Comparison of ENCODE assay signal across 12 cellular contexts in the genomic region with DNA sequence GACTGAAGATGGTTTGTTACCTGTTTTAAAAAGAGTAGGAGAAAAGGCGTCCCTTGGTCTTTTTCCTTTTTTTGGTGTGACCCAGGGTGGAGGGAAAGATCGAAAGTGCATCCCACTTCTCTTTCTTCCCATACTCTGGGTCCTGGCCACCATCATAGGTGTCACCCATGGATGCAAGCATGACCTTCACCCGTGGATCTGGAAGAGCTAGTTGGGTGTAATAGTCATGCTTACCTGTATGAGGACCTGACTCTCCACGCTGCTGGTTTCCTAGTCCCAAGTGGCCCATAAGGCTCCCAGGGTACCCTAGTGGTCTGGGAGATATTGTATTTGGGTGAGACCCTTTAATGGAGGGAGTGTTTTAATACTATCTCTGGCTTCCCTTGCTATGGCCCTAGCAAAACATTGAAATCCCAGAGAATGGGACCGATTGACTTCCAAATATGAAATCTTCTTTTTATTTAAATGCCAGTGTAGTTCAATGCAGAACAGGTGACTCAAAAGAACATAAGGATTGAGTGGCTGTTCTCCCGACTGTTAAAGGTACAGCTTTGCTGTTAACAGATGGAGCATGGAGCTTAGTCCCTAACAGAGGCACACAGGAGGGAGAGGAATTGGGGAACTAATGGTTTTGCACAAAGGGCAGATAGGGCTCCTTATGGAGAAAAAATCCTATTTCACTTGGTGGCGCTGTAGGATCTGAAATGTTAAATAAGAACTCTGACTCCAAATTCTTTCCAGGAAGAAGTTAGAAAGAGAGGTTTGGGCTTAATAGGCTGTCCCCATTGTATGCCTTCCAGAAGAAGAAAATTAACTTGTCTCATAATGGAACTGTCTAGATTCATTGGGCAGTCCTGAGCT. TPM values are rescaled to one million over a fixed set of nuclear protein-coding genes. Genes with fewer than 3 reads are reported as not detected.
A peak's percentile ranks its signal among the peaks of the same experiment; 100 is the strongest.
DNase-seq lines count a peak whose midpoint lies in the region; ATAC-seq lines count a peak whose summit lies in the region.
"Had no signal": no experiment of that assay in that cellular context is flagged by ENCODE, and none has a peak within 500 bp of the region (broad histone marks: within the 10 kb centered on the region; RNA-seq: fewer than 3 reads in every experiment).

No MANE protein-coding gene starts in this region.

- H3K4me3 Mint-ChIP-seq in activated CD8-positive, alpha-beta memory T cell treated with anti-CD3 and anti-CD28 coated beads, Interleukin-2, amount 10 ng/mL, durations not matched to agents 7 days and 5 days = no peak overlapping the region
- H3K4me3 Mint-ChIP-seq: activated naive CD4-positive, alpha-beta T cell treated with anti-CD3 and anti-CD28 coated beads, Interleukin-2, amount 10 ng/mL, durations not matched to agents 7 days and 5 days had no signal

- no peak for ATAC-seq in activated CD8-positive, alpha-beta memory T cell treated with anti-CD3 and anti-CD28 coated beads, Interleukin-2, amount 10 ng/mL, durations not matched to agents 7 days and 5 days

- peaks cover 16% of the 10 kb centered on the region for H3K36me3 Mint-ChIP-seq in activated CD8-positive, alpha-beta memory T cell treated with anti-CD3 and anti-CD28 coated beads, Interleukin-2, amount 10 ng/mL, durations not matched to agents 7 days and 5 days

- DNase-seq in NCI-H2107 (lab: John Stamatoyannopoulos, UW) (peak; percentile 1), NCI-H2107 treated with DMSO at 0.1 percent for 48 hours (lab: John Stamatoyannopoulos, UW; ENCODE audit: unreplicated experiment) (no peak), H4 (ENCODE audit: low spot score) (peak; percentile 36), foreskin melanocyte (peak; percentile 24), NCI-H345 treated with DMSO at 0.1 percent for 48 hours (lab: John Stamatoyannopoulos, UW; ENCODE audit: unreplicated experiment) (no peak), AG08396 (ENCODE audit: low spot score) (no peak), DMS114 treated with DMSO at 0.1 percent for 48 hours (lab: John Stamatoyannopoulos, UW; ENCODE audit: unreplicated experiment) (no peak)
- peak; percentile 34 for DNase-seq in activated CD8-positive, alpha-beta memory T cell treated with anti-CD3 and anti-CD28 coated beads, Interleukin-2, amount 10 ng/mL, durations not matched to agents 7 days and 5 days
- DNase-seq: activated CD4-positive, alpha-beta T cell treated with anti-CD3 and anti-CD28 coated beads, Interleukin-2, amount 50 U/mL, for 1 hour; activated naive CD4-positive, alpha-beta T cell treated with anti-CD3 and anti-CD28 coated beads, Interleukin-2, amount 10 ng/mL, durations not matched to agents 7 days and 5 days; SW 1271; tibial artery had no signal

- no peak overlapping the region for H3K27ac Mint-ChIP-seq in activated CD8-positive, alpha-beta memory T cell treated with anti-CD3 and anti-CD28 coated beads, Interleukin-2, amount 10 ng/mL, durations not matched to agents 7 days and 5 days
- H3K27ac Mint-ChIP-seq: activated naive CD4-positive, alpha-beta T cell treated with anti-CD3 and anti-CD28 coated beads, Interleukin-2, amount 10 ng/mL, durations not matched to agents 7 days and 5 days had no signal

- H3K9me3 Mint-ChIP-seq in activated CD8-positive, alpha-beta memory T cell treated with anti-CD3 and anti-CD28 coated beads, Interleukin-2, amount 10 ng/mL, durations not matched to agents 7 days and 5 days (ENCODE audit: low read depth) = peaks cover 40% of the 10 kb centered on the region

- no peaks in the 10 kb centered on the region for H3K27me3 Mint-ChIP-seq in activated CD8-positive, alpha-beta memory T cell treated with anti-CD3 and anti-CD28 coated beads, Interleukin-2, amount 10 ng/mL, durations not matched to agents 7 days and 5 days
- H3K27me3 Mint-ChIP-seq: activated naive CD4-positive, alpha-beta T cell treated with anti-CD3 and anti-CD28 coated beads, Interleukin-2, amount 10 ng/mL, durations not matched to agents 7 days and 5 days had no signal

- H3K4me1 Mint-ChIP-seq in activated CD8-positive, alpha-beta memory T cell treated with anti-CD3 and anti-CD28 coated beads, Interleukin-2, amount 10 ng/mL, durations not matched to agents 7 days and 5 days = no peaks in the 10 kb centered on the region
- H3K4me1 Mint-ChIP-seq: activated naive CD4-positive, alpha-beta T cell treated with anti-CD3 and anti-CD28 coated beads, Interleukin-2, amount 10 ng/mL, durations not matched to agents 7 days and 5 days had no signal

- CTCF ChIA-PET in activated CD8-positive, alpha-beta memory T cell treated with anti-CD3 and anti-CD28 coated beads, Interleukin-2, amount 10 ng/mL, durations not matched to agents 7 days and 5 days (lab: Charles Lee) = no interaction called here

RNA-seq across cellular contexts. Expression of a gene that starts 7.0 kb away (rescaled TPM):
- 4.7 and 5.0 TPM in 2 replicates for total RNA-seq in H4 (2014; rRNA removed; shearing (Covaris generic))
- total RNA-seq in activated CD8-positive, alpha-beta memory T cell treated with anti-CD3 and anti-CD28 coated beads, Interleukin-2, amount 10 ng/mL, durations not matched to agents 7 days and 5 days = 10 to 100 TPM; 13.7 to 14.2 TPM

RNA-seq across cellular contexts. Expression of a gene that starts 12.1 kb away (rescaled TPM):
- total RNA-seq in H4 (2014; rRNA removed; shearing (Covaris generic)) = 3.9 and 7.3 TPM in 2 replicates
- 1 to 10 TPM; 5.3 to 5.7 TPM for total RNA-seq in activated CD8-positive, alpha-beta memory T cell treated with anti-CD3 and anti-CD28 coated beads, Interleukin-2, amount 10 ng/mL, durations not matched to agents 7 days and 5 days

RNA-seq across cellular contexts. Expression of a gene that starts 17.3 kb away (rescaled TPM):
- 6.9 and 7.8 TPM in 2 replicates for total RNA-seq in H4 (2014; rRNA removed; shearing (Covaris generic))
- total RNA-seq in activated CD8-positive, alpha-beta memory T cell treated with anti-CD3 and anti-CD28 coated beads, Interleukin-2, amount 10 ng/mL, durations not matched to agents 7 days and 5 days = 10 to 100 TPM; 10.6 to 11.5 TPM

RNA-seq across cellular contexts. Expression of a gene that starts 33.1 kb away (rescaled TPM):
- 9.1 and 11.9 TPM in 2 replicates for total RNA-seq in H4 (2014; rRNA removed; shearing (Covaris generic))
- total RNA-seq in activated CD8-positive, alpha-beta memory T cell treated with anti-CD3 and anti-CD28 coated beads, Interleukin-2, amount 10 ng/mL, durations not matched to agents 7 days and 5 days = 10 to 100 TPM; 10.6 to 12.4 TPM

RNA-seq across cellular contexts. Expression of a gene that starts 39.5 kb away (rescaled TPM):
- 3.0 and 5.5 TPM in 2 replicates for total RNA-seq in H4 (2014; rRNA removed; shearing (Covaris generic))
- 1 to 10 TPM; 6.6 to 6.7 TPM for total RNA-seq in activated CD8-positive, alpha-beta memory T cell treated with anti-CD3 and anti-CD28 coated beads, Interleukin-2, amount 10 ng/mL, durations not matched to agents 7 days and 5 days

Comparison
In these comparisons a context has a peak if more than half of its experiments do, and no peak if none do; other contexts are left out.
1. DNase-seq: peak in NCI-H2107 (single experiment), H4 (single experiment), activated CD8-positive, alpha-beta memory T cell treated with anti-CD3 and anti-CD28 coated beads, Interleukin-2, amount 10 ng/mL, durations not matched to agents 7 days and 5 days (single experiment) and foreskin melanocyte (single experiment); none in NCI-H2107 treated with DMSO at 0.1 percent for 48 hours (single experiment), NCI-H345 treated with DMSO at 0.1 percent for 48 hours (single experiment), AG08396 (single experiment) and DMS114 treated with DMSO at 0.1 percent for 48 hours (single experiment).